ENCODE assay signal across 17 cellular contexts in the genomic region with DNA sequence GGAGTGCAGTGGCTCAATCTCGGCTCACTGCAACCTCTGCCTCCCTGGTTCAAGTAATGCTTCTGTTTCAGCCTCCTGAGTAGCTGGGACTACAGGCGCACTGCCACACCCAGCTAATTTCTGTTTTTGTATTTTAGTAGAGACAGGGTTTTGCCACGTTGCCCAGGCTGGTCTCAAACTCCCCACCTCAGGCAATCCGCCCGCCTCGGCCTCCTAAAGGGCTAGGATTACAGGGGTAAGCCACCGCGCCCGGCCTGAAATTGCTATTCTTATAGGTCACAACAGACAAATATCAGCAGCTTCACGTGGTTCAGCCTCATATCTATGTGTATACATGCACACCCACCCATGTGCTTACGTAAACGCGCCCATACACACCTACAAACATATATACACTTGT. TPM values are rescaled to one million over a fixed set of nuclear protein-coding genes. Genes with fewer than 3 reads are reported as not detected.
A peak's percentile ranks its signal among the peaks of the same experiment; 100 is the strongest.
DNase-seq lines count a peak whose midpoint lies in the region; ATAC-seq and TF ChIP-seq lines count a peak whose summit lies in the region.
"Had no signal": no experiment of that assay in that cellular context is flagged by ENCODE, and none has a peak within 500 bp of the region (broad histone marks: within the 10 kb centered on the region; RNA-seq: fewer than 3 reads in every experiment).

No MANE protein-coding gene starts in this region.

- CTCF ChIA-PET in activated B cell treated with CpG ODN at 0.5 μM for 24 hours (lab: Charles Lee): interaction anchor here (4.6 kb wide), 1 partner anchor 15 kb away, joined by 23 read pairs; no protein-coding TSS in a partner anchor

- H3K4me3 Mint-ChIP-seq in activated CD4-positive, alpha-beta T cell treated with anti-CD3 and anti-CD28 coated beads, Interleukin-2, amount 10 ng/mL, durations not matched to agents 24 days and 14 days: no peak overlapping the region
- H3K4me3 Mint-ChIP-seq in activated naive CD4-positive, alpha-beta T cell treated with anti-CD3 and anti-CD28 coated beads, Interleukin-2, amount 50 U/mL, for 24 hours: peak overlapping the region; percentile 26
- no peak overlapping the region for H3K4me3 Mint-ChIP-seq in activated B cell treated with CpG ODN at 0.5 μM for 24 hours
- H3K4me3 Mint-ChIP-seq in stimulated activated naive B cell treated with anti-CD40 and anti-IgM and Interleukin-4, amounts not matched to agents 10 μg/mL and 1 μg/mL and 100 μg/mL, for 72 hours: no peak overlapping the region
- H3K4me3 Mint-ChIP-seq: CD14-positive monocyte had no signal

- no peak for TF ChIP-seq CTCF in activated B cell treated with CpG ODN at 0.5 μM for 24 hours (IDR thresholded peaks at IDR 0.05)

- peaks cover 63% of the 10 kb centered on the region for H3K4me1 Mint-ChIP-seq in activated CD4-positive, alpha-beta T cell treated with anti-CD3 and anti-CD28 coated beads, Interleukin-2, amount 10 ng/mL, durations not matched to agents 24 days and 14 days
- H3K4me1 Mint-ChIP-seq in activated naive CD4-positive, alpha-beta T cell treated with anti-CD3 and anti-CD28 coated beads, Interleukin-2, amount 50 U/mL, for 24 hours: peaks cover 58% of the 10 kb centered on the region
- H3K4me1 Mint-ChIP-seq in activated B cell treated with CpG ODN at 0.5 μM for 24 hours: peaks cover 82% of the 10 kb centered on the region
- peaks cover 57 to 74% of the 10 kb centered on the region in 2 donors for H3K4me1 Mint-ChIP-seq in stimulated activated naive B cell treated with anti-CD40 and anti-IgM and Interleukin-4, amounts not matched to agents 10 μg/mL and 1 μg/mL and 100 μg/mL, for 72 hours

- no peaks in the 10 kb centered on the region for H3K27me3 Mint-ChIP-seq in activated CD4-positive, alpha-beta T cell treated with anti-CD3 and anti-CD28 coated beads, Interleukin-2, amount 10 ng/mL, durations not matched to agents 24 days and 14 days
- no peaks in the 10 kb centered on the region for H3K27me3 Mint-ChIP-seq in activated naive CD4-positive, alpha-beta T cell treated with anti-CD3 and anti-CD28 coated beads, Interleukin-2, amount 50 U/mL, for 24 hours
- H3K27me3 Mint-ChIP-seq in activated B cell treated with CpG ODN at 0.5 μM for 24 hours: no peaks in the 10 kb centered on the region
- H3K27me3 Mint-ChIP-seq in stimulated activated naive B cell treated with anti-CD40 and anti-IgM and Interleukin-4, amounts not matched to agents 10 μg/mL and 1 μg/mL and 100 μg/mL, for 72 hours: no peaks in the 10 kb centered on the region

- H3K27ac Mint-ChIP-seq in activated CD4-positive, alpha-beta T cell treated with anti-CD3 and anti-CD28 coated beads, Interleukin-2, amount 10 ng/mL, durations not matched to agents 24 days and 14 days: peak overlapping the region; percentile 71
- no peak overlapping the region for H3K27ac Mint-ChIP-seq in activated naive CD4-positive, alpha-beta T cell treated with anti-CD3 and anti-CD28 coated beads, Interleukin-2, amount 50 U/mL, for 24 hours
- peak overlapping the region; percentile 61 for H3K27ac Mint-ChIP-seq in activated B cell treated with CpG ODN at 0.5 μM for 24 hours
- peak overlapping the region; percentile 73 for H3K27ac Mint-ChIP-seq in stimulated activated naive B cell treated with anti-CD40 and anti-IgM and Interleukin-4, amounts not matched to agents 10 μg/mL and 1 μg/mL and 100 μg/mL, for 72 hours

- ATAC-seq in activated B cell treated with CpG ODN at 0.5 μM for 24 hours (ENCODE audit: low read depth) (no peak), HG03280 (IDR thresholded peaks at IDR 0.05; ENCODE audit: unreplicated experiment) (no peak)
- ATAC-seq in stimulated activated naive B cell treated with anti-CD40 and anti-IgM and Interleukin-4, amounts not matched to agents 10 μg/mL and 1 μg/mL and 100 μg/mL, for 72 hours (replicated peaks): no peak

- intact Hi-C loops in activated CD4-positive, alpha-beta T cell treated with anti-CD3 and anti-CD28 coated beads, Interleukin-2, amount 10 ng/mL, durations not matched to agents 24 days and 14 days (cut with micrococcal nuclease): no loop called here
- intact Hi-C loops in activated B cell treated with CpG ODN at 0.5 μM for 24 hours (cut with micrococcal nuclease): loop anchor here (10.0 kb wide), 1 partner anchor 1489 kb away; no protein-coding TSS in a partner anchor

- POLR2A ChIA-PET in activated B cell treated with CpG ODN at 0.5 μM for 24 hours (lab: Charles Lee): interaction anchor here (1.2 to 14.0 kb wide), 2 partner anchors 15 to 26 kb away, joined by 4 to 356 read pairs; a partner anchor contains a TSS

- H3K36me3 Mint-ChIP-seq in activated CD4-positive, alpha-beta T cell treated with anti-CD3 and anti-CD28 coated beads, Interleukin-2, amount 10 ng/mL, durations not matched to agents 24 days and 14 days (ENCODE audit: low read depth): peaks cover 54% of the 10 kb centered on the region
- H3K36me3 Mint-ChIP-seq in activated naive CD4-positive, alpha-beta T cell treated with anti-CD3 and anti-CD28 coated beads, Interleukin-2, amount 50 U/mL, for 24 hours: peaks cover 22% of the 10 kb centered on the region
- peaks cover 52% of the 10 kb centered on the region for H3K36me3 Mint-ChIP-seq in activated B cell treated with CpG ODN at 0.5 μM for 24 hours (ENCODE audit: low read depth)
- peaks cover 60 to 75% of the 10 kb centered on the region in 2 donors for H3K36me3 Mint-ChIP-seq in stimulated activated naive B cell treated with anti-CD40 and anti-IgM and Interleukin-4, amounts not matched to agents 10 μg/mL and 1 μg/mL and 100 μg/mL, for 72 hours

- no peak for DNase-seq in activated CD4-positive, alpha-beta T cell treated with anti-CD3 and anti-CD28 coated beads, Interleukin-2, amount 10 ng/mL, durations not matched to agents 24 days and 14 days
- DNase-seq in activated CD4-positive, alpha-beta T cell treated with anti-CD3 and anti-CD28 coated beads, Interleukin-2, amount 50 U/mL, for 4 hours: no peak
- no peak for DNase-seq in activated naive CD4-positive, alpha-beta T cell treated with Interleukin-2 at 50 U/mL for 16 hours
- no peak for DNase-seq in activated B cell treated with CpG ODN at 0.5 μM for 24 hours
- no peak for DNase-seq in stimulated activated naive B cell treated with anti-CD40 and anti-IgM and Interleukin-4, amounts not matched to agents 10 μg/mL and 1 μg/mL and 100 μg/mL, for 72 hours
- DNase-seq in NOMO-1 (lab: John Stamatoyannopoulos, UW; ENCODE audit: unreplicated experiment in 2 of 2): no peak
- DNase-seq: Calu3, HCEC 1CT, Karpas-422, MM.1S, NCI-H1105 treated with DMSO at 0.1 percent for 48 hours, NCI-H187 treated with DMSO at 0.1 percent for 48 hours, NCI-H446 treated with DMSO at 0.1 percent for 48 hours, NCI-H748 treated with DMSO at 0.1 percent for 48 hours had no signal

- no peaks in the 10 kb centered on the region for H3K9me3 Mint-ChIP-seq in activated CD4-positive, alpha-beta T cell treated with anti-CD3 and anti-CD28 coated beads, Interleukin-2, amount 10 ng/mL, durations not matched to agents 24 days and 14 days
- no peaks in the 10 kb centered on the region for H3K9me3 Mint-ChIP-seq in activated naive CD4-positive, alpha-beta T cell treated with anti-CD3 and anti-CD28 coated beads, Interleukin-2, amount 50 U/mL, for 24 hours
- H3K9me3 Mint-ChIP-seq in activated B cell treated with CpG ODN at 0.5 μM for 24 hours: no peaks in the 10 kb centered on the region
- peaks cover 2 to 4% of the 10 kb centered on the region in 2 donors for H3K9me3 Mint-ChIP-seq in stimulated activated naive B cell treated with anti-CD40 and anti-IgM and Interleukin-4, amounts not matched to agents 10 μg/mL and 1 μg/mL and 100 μg/mL, for 72 hours

RNA-seq across cellular contexts. Expression of a gene that starts 23.6 kb away (rescaled TPM):
- 175 and 178 TPM in 2 replicates for total RNA-seq in activated CD4-positive, alpha-beta T cell treated with anti-CD3 and anti-CD28 coated beads, Interleukin-2, amount 10 ng/mL, durations not matched to agents 24 days and 14 days
- total RNA-seq in activated B cell treated with CpG ODN at 0.5 μM for 24 hours: 160 and 171 TPM in 2 replicates

RNA-seq across cellular contexts. Expression of a gene that starts 32.5 kb away (rescaled TPM):
- total RNA-seq in activated CD4-positive, alpha-beta T cell treated with anti-CD3 and anti-CD28 coated beads, Interleukin-2, amount 10 ng/mL, durations not matched to agents 24 days and 14 days: 3.6 and 5.4 TPM in 2 replicates
- total RNA-seq in activated B cell treated with CpG ODN at 0.5 μM for 24 hours: 11.7 and 12.5 TPM in 2 replicates
